In the genomic region with DNA sequence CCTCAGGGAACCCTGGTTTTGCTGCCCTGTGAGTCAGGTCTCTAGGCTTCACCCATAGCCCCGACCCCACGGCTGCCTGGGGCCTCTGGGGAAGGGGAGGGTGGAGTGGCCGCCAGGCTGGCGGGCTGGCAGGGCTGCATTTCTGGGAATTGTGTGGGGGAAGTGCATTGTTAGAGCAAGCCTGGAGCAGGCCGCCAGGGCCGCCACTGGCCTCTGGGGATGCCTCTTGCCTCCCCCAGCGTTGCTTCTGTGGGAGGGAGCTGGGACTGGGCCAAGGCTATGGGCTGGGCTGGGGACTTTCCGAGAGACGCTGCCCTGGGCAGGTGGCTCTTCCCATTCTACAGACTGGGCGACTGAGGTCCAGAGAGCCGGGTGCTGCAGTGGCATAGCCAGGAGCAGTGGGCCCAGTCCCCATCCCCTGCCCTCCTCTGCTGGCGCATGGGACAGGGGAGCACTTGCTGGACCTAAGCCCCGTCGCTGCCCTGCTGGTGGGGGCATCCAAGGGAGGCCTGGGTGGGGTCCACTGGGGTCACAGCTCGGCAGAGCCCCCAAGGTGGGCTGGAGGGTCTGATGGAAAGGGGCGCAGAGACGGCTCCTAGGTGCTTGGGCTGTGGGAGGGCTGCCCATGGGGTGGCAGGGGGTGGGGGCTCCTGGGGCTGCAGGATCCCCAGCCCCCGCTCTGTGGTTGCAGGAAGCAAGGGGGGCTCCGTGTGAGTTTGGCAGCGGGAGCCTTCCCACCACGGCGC, we compare ENCODE assay signal across 8 cellular contexts. TPM values are rescaled to one million over a fixed set of nuclear protein-coding genes. Genes with fewer than 3 reads are reported as not detected.
A peak's percentile ranks its signal among the peaks of the same experiment; 100 is the strongest.
DNase-seq lines count a peak whose midpoint lies in the region; ATAC-seq and TF ChIP-seq lines count a peak whose summit lies in the region.
"Had no signal": no experiment of that assay in that cellular context is flagged by ENCODE, and none has a peak within 500 bp of the region (broad histone marks: within the 10 kb centered on the region; RNA-seq: fewer than 3 reads in every experiment).

No MANE protein-coding gene starts in this region.

- 53 to 57% methylated on average over 19 to 22 of the region's 22 CpGs for WGBS in GM23248 (ENCODE audit: low coverage in 1 of 2, low lambda C conversion rate in 2 of 2, missing lambda C conversion rate in 2 of 2), 2 experiments

- no peaks in the 10 kb centered on the region for H4K20me1 ChIP-seq in GM23248 (ENCODE audit: insufficient read depth)

- H3K27ac ChIP-seq in lower lobe of right lung (peak overlapping the region; percentile 87), GM23248 (no peak overlapping the region)

- H3K4me3 ChIP-seq in lower lobe of right lung (peak overlapping the region; percentile 41), GM23248 (no peak overlapping the region)

- H3K79me2 ChIP-seq in GM23248 (ENCODE audit: insufficient read depth) = no peaks in the 10 kb centered on the region

- TF ChIP-seq CTCF in lower lobe of right lung (IDR thresholded peaks at IDR 0.05) = no peak

- in situ Hi-C loops in GM23248 (cut with MboI) = no loop called here

- H3K9me3 ChIP-seq in lower lobe of right lung (no peaks in the 10 kb centered on the region), GM23248 (ENCODE audit: low read depth) (no peaks in the 10 kb centered on the region)

- H3F3A ChIP-seq in GM23248 (ENCODE audit: insufficient read depth) = no peaks in the 10 kb centered on the region

- H3K9me2 ChIP-seq in GM23248 (ENCODE audit: insufficient read depth) = no peaks in the 10 kb centered on the region

- H3K4me1 ChIP-seq in lower lobe of right lung = peaks cover 50% of the 10 kb centered on the region
- H3K4me1 ChIP-seq in GM23248 (ENCODE audit: insufficient read depth) = no peaks in the 10 kb centered on the region

- DNase-seq in DMS 273 (lab: John Stamatoyannopoulos, UW; ENCODE audit: unreplicated experiment) (peak; percentile 86), T1000 (lab: John Stamatoyannopoulos, UW) (peak; percentile 43), lower lobe of right lung (peak; percentile 68), GM23248 (no peak), HCEC 1CT (no peak)
- DNase-seq in stimulated activated CD4-positive, alpha-beta T cell treated with anti-CD3 and anti-CD28 coated beads, Interleukin-15, amount 100 ng/mL, for 24 hours = no peak
- DNase-seq: NCI-H1048 had no signal

- ATAC-seq in lower lobe of right lung = peak; percentile 14 to 31

- H3K27me3 ChIP-seq in lower lobe of right lung (ENCODE audit: low read depth) (peaks cover 44% of the 10 kb centered on the region), GM23248 (replicated peaks; ENCODE audit: insufficient read depth) (no peaks in the 10 kb centered on the region)

- H3K36me3 ChIP-seq in lower lobe of right lung = no peaks in the 10 kb centered on the region
- H3K36me3 ChIP-seq in GM23248 (ENCODE audit: low read depth) = no peaks in the 10 kb centered on the region

- H3K4me2 ChIP-seq in GM23248 (ENCODE audit: unreplicated experiment) = no peak overlapping the region

- no peak overlapping the region for H3K9ac ChIP-seq in GM23248

- intact Hi-C loops in lower lobe of right lung (cut with DNase I) = no loop called here

- H2AFZ ChIP-seq in GM23248 = no peak overlapping the region

RNA-seq across cellular contexts. Expression of a gene that starts 6.6 kb away (rescaled TPM):
- 48.3 TPM for total RNA-seq in lower lobe of right lung
- total RNA-seq in GM23248 (2014; rRNA removed; shearing (Covaris generic)) = not detected in 2 replicates
- polyA plus RNA-seq in GM23248 (2016; fragmentation: Nextera tagmentation; extraction: Ambion mirVana) = not detected in 2 replicates
- polyA plus RNA-seq: CD14-positive monocyte had no signal

RNA-seq across cellular contexts. Expression of a gene that starts 6.9 kb away (rescaled TPM):
- total RNA-seq in lower lobe of right lung = 38.8 TPM
- 34.3 and 39.2 TPM in 2 replicates for total RNA-seq in GM23248 (2014; rRNA removed; shearing (Covaris generic))
- polyA plus RNA-seq in GM23248 (2016; fragmentation: Nextera tagmentation; extraction: Ambion mirVana) = 67.9 and 70.7 TPM in 2 replicates

RNA-seq across cellular contexts. Expression of a gene that starts 20.1 kb away (rescaled TPM):
- 1.2 TPM for total RNA-seq in lower lobe of right lung
- 0.32 and 0.51 TPM in 2 replicates for total RNA-seq in GM23248 (2014; rRNA removed; shearing (Covaris generic))
- polyA plus RNA-seq in GM23248 (2016; fragmentation: Nextera tagmentation; extraction: Ambion mirVana) = 0.09 and 0.14 TPM in 2 replicates
- polyA plus RNA-seq: CD14-positive monocyte had no signal

RNA-seq across cellular contexts. Expression of a gene that starts 23.3 kb away (rescaled TPM):
- total RNA-seq in lower lobe of right lung = 57.5 TPM
- total RNA-seq in GM23248 (2014; rRNA removed; shearing (Covaris generic)) = 7.0 and 13.2 TPM in 2 replicates
- polyA plus RNA-seq in GM23248 (2016; fragmentation: Nextera tagmentation; extraction: Ambion mirVana) = 18.7 and 20.9 TPM in 2 replicates

RNA-seq across cellular contexts. Expression of a gene that starts 23.8 kb away (rescaled TPM):
- 2.6 TPM for total RNA-seq in lower lobe of right lung
- total RNA-seq in GM23248 (2014; rRNA removed; shearing (Covaris generic)) = 0.86 and 1.1 TPM in 2 replicates
- polyA plus RNA-seq in GM23248 (2016; fragmentation: Nextera tagmentation; extraction: Ambion mirVana) = 0.35 and 0.53 TPM in 2 replicates

Comparison
In these comparisons a context has a peak if more than half of its experiments do, and no peak if none do; other contexts are left out.
1. DNase-seq: peak in DMS 273 (single experiment), T1000 (single experiment) and lower lobe of right lung (single experiment); none in GM23248 (single experiment), stimulated activated CD4-positive, alpha-beta T cell treated with anti-CD3 and anti-CD28 coated beads, Interleukin-15, amount 100 ng/mL, for 24 hours (single experiment) and HCEC 1CT (single experiment).
2. RNA of a gene that starts 6.6 kb away (total RNA-seq): 48.3 TPM in lower lobe of right lung (single experiment); not detected in GM23248; every median in the first group is over 10 times any median in the second.